In the genomic region with DNA sequence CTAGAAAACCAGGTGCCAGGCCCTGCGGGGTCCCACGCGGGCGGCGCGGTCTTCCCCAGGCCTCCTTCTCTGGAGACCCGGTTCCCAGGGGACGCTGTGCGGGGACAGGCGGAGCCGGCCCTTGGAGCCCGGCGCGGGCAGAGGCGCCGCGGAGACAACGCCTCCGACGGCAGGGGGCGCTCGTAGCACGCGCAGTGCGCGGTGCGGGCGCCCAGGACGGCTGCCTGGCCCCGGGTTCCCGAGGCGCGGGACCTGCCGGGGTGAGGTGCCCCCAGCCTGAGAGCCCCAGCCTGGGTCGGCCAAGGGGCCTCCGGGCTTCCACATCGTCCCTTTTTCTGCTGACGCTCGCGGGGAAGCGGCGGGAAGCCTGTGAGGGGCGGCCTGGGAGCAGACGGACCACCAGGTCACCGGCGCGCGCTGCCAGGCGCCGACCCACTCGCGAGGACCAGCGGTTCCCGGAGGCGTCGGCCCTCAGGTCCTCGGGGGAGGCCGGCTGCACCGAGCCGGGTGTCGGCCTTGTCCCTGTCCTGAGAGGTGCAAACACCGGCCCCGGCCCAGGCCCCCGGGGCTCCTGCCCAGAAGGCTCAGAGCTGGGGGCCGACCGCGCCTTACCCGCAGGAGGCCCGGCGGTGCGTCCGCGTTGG, we compare ENCODE assay signal across 7 cellular contexts. TPM values are rescaled to one million over a fixed set of nuclear protein-coding genes. Genes with fewer than 3 reads are reported as not detected.
DNase-seq lines count a peak whose midpoint lies in the region; ATAC-seq, FAIRE-seq and TF ChIP-seq lines count a peak whose summit lies in the region.

No MANE protein-coding gene starts in this region.

- H3K36me3 ChIP-seq in neutrophil (no peaks in the 10 kb centered on the region), tibial nerve (no peaks in the 10 kb centered on the region)

- H3K4me1 ChIP-seq in neutrophil (ENCODE audit: control insufficient read depth in 1 of 2, insufficient read depth in 1 of 2, low read depth in 1 of 2, low read length in 1 of 2) = peaks cover 42 to 52% of the 10 kb centered on the region in 2 experiments
- peaks cover 0 to 58% (median 14%) of the 10 kb centered on the region in 4 donors for H3K4me1 ChIP-seq in tibial nerve

- no peaks in the 10 kb centered on the region for H3K9me3 ChIP-seq in neutrophil
- H3K9me3 ChIP-seq in tibial nerve = no peaks in the 10 kb centered on the region

- TF ChIP-seq POLR2A in tibial nerve (IDR thresholded peaks at IDR 0.05) = no peak

- peak; percentile 70 for ATAC-seq in HG03135 (IDR thresholded peaks at IDR 0.05; ENCODE audit: unreplicated experiment)

- in situ Hi-C loops in GM13977 (cut with MboI; ENCODE audit: low pct_unique_long_range_greater_than_20kb, low sequenced_read_pairs, unreplicated experiment) = loop anchor here (25.0 kb wide), 1 partner anchor 508 kb away; no protein-coding TSS in a partner anchor

- peaks cover 100% of the 10 kb centered on the region for H3K27me3 ChIP-seq in neutrophil
- peaks cover 0 to 90% of the 10 kb centered on the region in 2 donors for H3K27me3 ChIP-seq in tibial nerve

- no peak for TF ChIP-seq EP300 in tibial nerve (IDR thresholded peaks at IDR 0.05)

- DNase-seq in GM13977 (ENCODE audit: low spot score) = peak; percentile 90
- peak; percentile 52 for DNase-seq in RPMI7951 (ENCODE audit: low read depth)
- peak; percentile 49 for DNase-seq in activated T-helper 9 cell treated with anti-CD3 and anti-CD28 coated beads, Interleukin-2, amount 50 U/mL, for 16 hours (ENCODE audit: low read depth)
- peak; percentile 82 to 86 for DNase-seq in frontal cortex (ENCODE audit: low spot score in 2 of 2)
- no peak for DNase-seq in tibial nerve (ENCODE audit: low spot score in 2 of 2)

- peak overlapping the region; percentile 45 to 75 for H3K4me3 ChIP-seq in neutrophil (ENCODE audit: low read depth in 1 of 2, low read length in 1 of 2)
- peak overlapping the region; percentile 34 to 59 (median 42) for H3K4me3 ChIP-seq in tibial nerve

- 3 to 5% methylated on average over 6 to 29 of the region's 73 CpGs for WGBS in tibial nerve, 2 donors

- no peak for FAIRE-seq in frontal cortex (lab: Jason Lieb, UNC)

- no peak overlapping the region for H3K27ac ChIP-seq in neutrophil
- peak overlapping the region in 1 of 4 donors; percentile 55 for H3K27ac ChIP-seq in tibial nerve

- TF ChIP-seq CTCF in GM13977 (IDR thresholded peaks at IDR 0.05; ENCODE audit: extremely low read depth, insufficient read depth, missing control alignments) = peak; percentile 95
- TF ChIP-seq CTCF in neutrophil (IDR thresholded peaks at IDR 0.05) = peak; percentile 77
- peak; percentile 94 to 99 (median 95) for TF ChIP-seq CTCF in tibial nerve (IDR thresholded peaks at IDR 0.05)

RNA-seq across cellular contexts. Expression of a gene that starts 5.2 kb away (rescaled TPM):
- 1.7 and 2.0 TPM in 2 replicates for total RNA-seq in RPMI7951 (2014; rRNA removed; shearing (Covaris generic))
- total RNA-seq in frontal cortex (4.1 TPM), tibial nerve (10 to 100 TPM; 36.0 to 53.7 (median 50.2) TPM)

Comparison
In these comparisons a context has a peak if more than half of its experiments do, and no peak if none do; other contexts are left out.
1. DNase-seq: peak in GM13977 (single experiment), RPMI7951 (single experiment), activated T-helper 9 cell treated with anti-CD3 and anti-CD28 coated beads, Interleukin-2, amount 50 U/mL, for 16 hours (single experiment) and frontal cortex (2 of 2); none in tibial nerve (0 of 2).
2. Peak in every context shown above with its lines, with median percentiles within 50 percentile points of each other: CTCF ChIP-seq.